ENCODE assay signal across 10 cellular contexts in the genomic region with DNA sequence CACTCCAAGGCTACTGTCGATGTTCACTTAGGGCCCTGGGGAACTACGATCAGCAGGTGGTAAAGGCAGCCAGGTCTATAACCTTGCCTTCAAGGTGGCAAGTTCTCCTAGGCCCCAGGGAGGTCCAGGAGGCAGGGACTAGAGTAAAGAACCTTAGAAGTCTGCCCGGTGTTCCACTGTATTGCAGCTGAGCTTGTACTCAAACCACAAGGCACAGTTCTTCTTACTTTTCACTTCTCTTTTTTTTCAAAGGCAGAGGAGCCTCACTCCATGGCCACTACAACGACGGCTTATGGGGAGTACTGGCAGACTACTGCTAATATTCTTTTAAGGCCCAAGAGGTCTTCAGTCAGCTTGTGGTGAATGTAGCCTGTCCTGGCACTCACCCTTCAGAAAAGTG.
DNase-seq lines count a peak whose midpoint lies in the region; ATAC-seq and TF ChIP-seq lines count a peak whose summit lies in the region.
"Had no signal": no experiment of that assay in that cellular context is flagged by ENCODE, and none has a peak within 500 bp of the region (broad histone marks: within the 10 kb centered on the region; RNA-seq: fewer than 3 reads in every experiment).

No MANE protein-coding gene starts in this region.

- POLR2A ChIA-PET in RWPE1 (lab: Yijun Ruan, JAX; ENCODE audit: low non-redundant PET): no interaction called here

- no peaks in the 10 kb centered on the region for H3K27me3 ChIP-seq in upper lobe of right lung
- no peaks in the 10 kb centered on the region for H3K27me3 ChIP-seq in right atrium auricular region

- H3K4me3 ChIP-seq in upper lobe of right lung: no peak overlapping the region
- no peak overlapping the region for H3K4me3 ChIP-seq in right atrium auricular region

- H3K36me3 ChIP-seq in upper lobe of right lung (no peaks in the 10 kb centered on the region), right atrium auricular region (no peaks in the 10 kb centered on the region)

- no peak overlapping the region for H3K27ac ChIP-seq in upper lobe of right lung
- no peak overlapping the region for H3K27ac ChIP-seq in right atrium auricular region
- no peak overlapping the region for H3K27ac ChIP-seq in RWPE1

- H3K9me3 ChIP-seq in upper lobe of right lung: no peaks in the 10 kb centered on the region
- peaks cover 0 to 13% of the 10 kb centered on the region in 2 donors for H3K9me3 ChIP-seq in right atrium auricular region

- peak; percentile 98 for ATAC-seq in GM19395 (IDR thresholded peaks at IDR 0.05; ENCODE audit: unreplicated experiment)
- ATAC-seq in HG02884 (IDR thresholded peaks at IDR 0.05; ENCODE audit: unreplicated experiment): peak; percentile 90
- ATAC-seq in upper lobe of right lung: peak; percentile 25
- ATAC-seq: left cardiac atrium had no signal

- TF ChIP-seq CTCF in upper lobe of right lung (IDR thresholded peaks at IDR 0.05) (no peak), right atrium auricular region (IDR thresholded peaks at IDR 0.05) (no peak), RWPE1 (conservative IDR thresholded peaks at IDR 0.05; ENCODE audit: low read depth) (no peak)

- CTCF ChIA-PET in RWPE1 (lab: Yijun Ruan, JAX): no interaction called here

- DNase-seq in Kasumi-1 (lab: John Stamatoyannopoulos, UW): peak; percentile 65
- DNase-seq in upper lobe of right lung: no peak
- DNase-seq in right atrium auricular region (ENCODE audit: low spot score): no peak
- DNase-seq in globus pallidus (ENCODE audit: low spot score): no peak
- DNase-seq in RWPE1 (ENCODE audit: low spot score): no peak
- DNase-seq: left cardiac atrium, NCI-H146, SHP77 treated with DMSO at 0.1 percent for 48 hours had no signal

- intact Hi-C loops in upper lobe of right lung (cut with DNase I): no loop called here

- H3K4me1 ChIP-seq in upper lobe of right lung: no peaks in the 10 kb centered on the region
- H3K4me1 ChIP-seq in right atrium auricular region: no peaks in the 10 kb centered on the region

Comparison
In these comparisons a context has a peak if more than half of its experiments do, and no peak if none do; other contexts are left out.
1. ATAC-seq: peak in every context shown above with its lines; median percentile 98 in GM19395; 90 in HG02884; 25 in upper lobe of right lung.
2. DNase-seq: peak in Kasumi-1 (2 of 2); none in upper lobe of right lung (single experiment), right atrium auricular region (single experiment), globus pallidus (single experiment) and RWPE1 (single experiment).